ENCODE assay signal across 17 cellular contexts in genomic region chr15:49471733-49472132, GRCh38. TPM values are rescaled to one million over a fixed set of nuclear protein-coding genes. Genes with fewer than 3 reads are reported as not detected.
DNase-seq lines count a peak whose midpoint lies in the region; ATAC-seq, FAIRE-seq and TF ChIP-seq lines count a peak whose summit lies in the region.
"Had no signal": no experiment of that assay in that cellular context is flagged by ENCODE, and none has a peak within 500 bp of the region (broad histone marks: within the 10 kb centered on the region; RNA-seq: fewer than 3 reads in every experiment).

No MANE protein-coding gene starts in this region.

- ATAC-seq in natural killer cell (peak in 2 of 3 donors; percentile 45 to 49), HG02870 (IDR thresholded peaks at IDR 0.05; ENCODE audit: unreplicated experiment) (peak; percentile 69)
- no peak for ATAC-seq in natural killer cell treated with Interleukin-12 subunit alpha and Interleukin-12 subunit beta and Interleukin-15 and Interleukin-18, amount 100 ng/mL, for 72 hours

- H4K20me1 ChIP-seq in MM.1S (ENCODE audit: insufficient read depth, low read length): no peaks in the 10 kb centered on the region

- no peaks in the 10 kb centered on the region for H3K36me3 Mint-ChIP-seq in natural killer cell
- H3K36me3 Mint-ChIP-seq in natural killer cell treated with Interleukin-12 subunit alpha and Interleukin-12 subunit beta and Interleukin-15 and Interleukin-18, amount 100 ng/mL, for 72 hours: no peaks in the 10 kb centered on the region
- H3K36me3 Mint-ChIP-seq: stimulated activated naive B cell treated with anti-CD40 and anti-IgM and Interleukin-4, amounts not matched to agents 10 μg/mL and 1 μg/mL and 100 μg/mL, for 72 hours had no signal

- no peaks in the 10 kb centered on the region for H3K79me2 ChIP-seq in MM.1S (ENCODE audit: low read length)

- H3K36me3 ChIP-seq in MM.1S (replicated peaks; ENCODE audit: insufficient read depth, low read length): no peaks in the 10 kb centered on the region
- H3K36me3 ChIP-seq: SJSA1 had no signal

- TF ChIP-seq CTCF in natural killer cell (IDR thresholded peaks at IDR 0.05): no peak
- no peak for TF ChIP-seq CTCF in MM.1S (IDR thresholded peaks at IDR 0.05; ENCODE audit: low read length)

- peak overlapping the region; percentile 83 for H3K27ac ChIP-seq in MM.1S (ENCODE audit: low read length)
- H3K27ac ChIP-seq in caudate nucleus (ENCODE audit: low read depth, low read length): no peak overlapping the region
- H3K27ac ChIP-seq: SJSA1 had no signal

- FAIRE-seq in RCC 7860 (lab: Jason Lieb, UNC): no peak
- FAIRE-seq: astrocyte, G401.6 had no signal

- no peak overlapping the region for H3K4me3 Mint-ChIP-seq in natural killer cell
- no peak overlapping the region for H3K4me3 Mint-ChIP-seq in natural killer cell treated with Interleukin-12 subunit alpha and Interleukin-12 subunit beta and Interleukin-15 and Interleukin-18, amount 100 ng/mL, for 72 hours
- H3K4me3 Mint-ChIP-seq: stimulated activated naive B cell treated with anti-CD40 and anti-IgM and Interleukin-4, amounts not matched to agents 10 μg/mL and 1 μg/mL and 100 μg/mL, for 72 hours had no signal

- peaks cover 4 to 6% of the 10 kb centered on the region in 2 donors for H3K4me1 Mint-ChIP-seq in natural killer cell
- H3K4me1 Mint-ChIP-seq in natural killer cell treated with Interleukin-12 subunit alpha and Interleukin-12 subunit beta and Interleukin-15 and Interleukin-18, amount 100 ng/mL, for 72 hours (ENCODE audit: low read depth in 2 of 2): peaks cover 0 to 4% of the 10 kb centered on the region in 2 donors
- H3K4me1 Mint-ChIP-seq: stimulated activated naive B cell treated with anti-CD40 and anti-IgM and Interleukin-4, amounts not matched to agents 10 μg/mL and 1 μg/mL and 100 μg/mL, for 72 hours had no signal

- H3K27ac Mint-ChIP-seq in natural killer cell: peak overlapping the region in 1 of 2 donors; percentile 31
- no peak overlapping the region for H3K27ac Mint-ChIP-seq in natural killer cell treated with Interleukin-12 subunit alpha and Interleukin-12 subunit beta and Interleukin-15 and Interleukin-18, amount 100 ng/mL, for 72 hours
- H3K27ac Mint-ChIP-seq: stimulated activated naive B cell treated with anti-CD40 and anti-IgM and Interleukin-4, amounts not matched to agents 10 μg/mL and 1 μg/mL and 100 μg/mL, for 72 hours had no signal

- H3K9me3 ChIP-seq in MM.1S (replicated peaks; ENCODE audit: insufficient read depth, low read length): no peaks in the 10 kb centered on the region
- H3K9me3 ChIP-seq: SJSA1 had no signal

- no peaks in the 10 kb centered on the region for H3K9me3 Mint-ChIP-seq in natural killer cell
- no peaks in the 10 kb centered on the region for H3K9me3 Mint-ChIP-seq in natural killer cell treated with Interleukin-12 subunit alpha and Interleukin-12 subunit beta and Interleukin-15 and Interleukin-18, amount 100 ng/mL, for 72 hours
- H3K9me3 Mint-ChIP-seq: stimulated activated naive B cell treated with anti-CD40 and anti-IgM and Interleukin-4, amounts not matched to agents 10 μg/mL and 1 μg/mL and 100 μg/mL, for 72 hours had no signal

- H2AFZ ChIP-seq in MM.1S (ENCODE audit: low read length): 0 out of 2 replicates have a peak overlapping the region, but pooled peaks have one; percentile 38

- intact Hi-C loops in natural killer cell (cut with micrococcal nuclease): no loop called here

- peaks cover 3 to 5% of the 10 kb centered on the region in 2 donors for H3K27me3 Mint-ChIP-seq in natural killer cell (ENCODE audit: low read depth in 2 of 2)
- peaks cover 0 to 5% of the 10 kb centered on the region in 2 donors for H3K27me3 Mint-ChIP-seq in natural killer cell treated with Interleukin-12 subunit alpha and Interleukin-12 subunit beta and Interleukin-15 and Interleukin-18, amount 100 ng/mL, for 72 hours
- H3K27me3 Mint-ChIP-seq: stimulated activated naive B cell treated with anti-CD40 and anti-IgM and Interleukin-4, amounts not matched to agents 10 μg/mL and 1 μg/mL and 100 μg/mL, for 72 hours had no signal

- H3K4me2 ChIP-seq in MM.1S (ENCODE audit: low read depth, low read length): peak overlapping the region; percentile 62

- peaks cover 21% of the 10 kb centered on the region for H3K4me1 ChIP-seq in MM.1S (ENCODE audit: low read length)

- H3K27me3 ChIP-seq in MM.1S (replicated peaks; ENCODE audit: insufficient read depth, low read length): no peaks in the 10 kb centered on the region
- H3K27me3 ChIP-seq: SJSA1 had no signal

- DNase-seq in natural killer cell (no peak), MM.1S (peak; percentile 99), pons (ENCODE audit: low spot score) (no peak), RCC 7860 (ENCODE audit: low spot score) (no peak), NCI-H524 (lab: John Stamatoyannopoulos, UW) (no peak), caudate nucleus (lab: John Stamatoyannopoulos, UW) (no peak)
- DNase-seq in natural killer cell treated with Interleukin-12 subunit alpha and Interleukin-12 subunit beta and Interleukin-15 and Interleukin-18, amount 100 ng/mL, for 72 hours (ENCODE audit: low spot score): no peak
- DNase-seq: activated CD8-positive, alpha-beta memory T cell treated with anti-CD3 and anti-CD28 coated beads for 24 hours; H7; KG1; NCI-H2171 treated with DMSO at 0.1 percent for 48 hours; stimulated activated naive B cell treated with anti-CD40 and anti-IgM and Interleukin-4, amounts not matched to agents 10 μg/mL and 1 μg/mL and 100 μg/mL, for 72 hours had no signal

- peaks cover 14% of the 10 kb centered on the region for H3F3A ChIP-seq in MM.1S (ENCODE audit: insufficient read depth, low read length)

- H3K4me3 ChIP-seq in MM.1S (ENCODE audit: low read length): 0 out of 2 replicates have a peak overlapping the region, but pooled peaks have one; percentile 4
- H3K4me3 ChIP-seq: SJSA1 had no signal

- H3K9me2 ChIP-seq in MM.1S (replicated peaks; ENCODE audit: insufficient read depth, low read length): no peaks in the 10 kb centered on the region

- H3K9ac ChIP-seq in MM.1S (ENCODE audit: low read length): peak overlapping the region; percentile 23; the same call in 1 of the 2 replicates

RNA-seq across cellular contexts. Expression of gene FGF7, which starts 48.7 kb away (rescaled TPM):
- not detected for total RNA-seq in natural killer cell
- total RNA-seq in natural killer cell treated with Interleukin-12 subunit alpha and Interleukin-12 subunit beta and Interleukin-15 and Interleukin-18, amount 100 ng/mL, for 72 hours: not detected
- total RNA-seq: epithelial cell of proximal tubule, H7 had no signal

Comparison
In these comparisons a context has a peak if more than half of its experiments do, and no peak if none do; other contexts are left out.
1. ATAC-seq: peak in natural killer cell (2 of 3) and HG02870 (single experiment); none in natural killer cell treated with Interleukin-12 subunit alpha and Interleukin-12 subunit beta and Interleukin-15 and Interleukin-18, amount 100 ng/mL, for 72 hours (0 of 2).